ENCODE assay signal across 16 cellular contexts in genomic region chr22:38148252-38148651, GRCh38. TPM values are rescaled to one million over a fixed set of nuclear protein-coding genes. Genes with fewer than 3 reads are reported as not detected.
DNase-seq lines count a peak whose midpoint lies in the region; ATAC-seq, FAIRE-seq and TF ChIP-seq lines count a peak whose summit lies in the region.
"Had no signal": no experiment of that assay in that cellular context is flagged by ENCODE, and none has a peak within 500 bp of the region (broad histone marks: within the 10 kb centered on the region; RNA-seq: fewer than 3 reads in every experiment).

No MANE protein-coding gene starts in this region.

- no peak for DNase-seq in A549 (ENCODE audit: low read depth in 1 of 2, low spot score in 1 of 2)
- DNase-seq in GM03348 (ENCODE audit: low spot score): peak; percentile 44
- DNase-seq in T-helper 17 cell: no peak
- DNase-seq in fibroblast of the aortic adventitia (ENCODE audit: low read depth): peak; percentile 39
- DNase-seq in activated effector memory CD4-positive, alpha-beta T cell treated with anti-CD3 and anti-CD28 coated beads, Interleukin-2, amount 50 U/mL, for 16 hours: no peak
- no peak for DNase-seq in NCI-H82 (lab: John Stamatoyannopoulos, UW)
- DNase-seq: CD4-positive, alpha-beta T cell; Kasumi-1; nephron progenitor cell; small intestine; uterus had no signal

- 55% methylated on average over 5 of the region's 5 CpGs for WGBS in A549 (ENCODE audit: missing lambda C conversion rate)

- peak overlapping the region; percentile 30 for H3K4me2 ChIP-seq in A549

- TF ChIP-seq RAD21 in A549 (conservative IDR thresholded peaks at IDR 0.05 in 1 of 2, IDR thresholded peaks at IDR 0.05 in 1 of 2): no peak

- peaks cover 17% of the 10 kb centered on the region for H3K4me1 ChIP-seq in A549
- H3K4me1 ChIP-seq: uterus had no signal

- no peak for TF ChIP-seq POLR2A in A549 (IDR thresholded peaks at IDR 0.05; ENCODE audit: low read length)

- peaks cover 20% of the 10 kb centered on the region for H3K4me1 Mint-ChIP-seq in T-helper 17 cell

- H3K27ac Mint-ChIP-seq in T-helper 17 cell: peak overlapping the region; percentile 41
- H3K27ac Mint-ChIP-seq: CD4-positive, alpha-beta T cell; nephron progenitor cell had no signal

- ATAC-seq in A549 (peak in 1 of 2 experiments; percentile 50; a peak in 2 of 6 replicates), T-helper 17 cell (no peak), HG02973 (IDR thresholded peaks at IDR 0.05; ENCODE audit: unreplicated experiment) (no peak), HG03520 (IDR thresholded peaks at IDR 0.05; ENCODE audit: unreplicated experiment) (no peak)

- H3K27me3 Mint-ChIP-seq in T-helper 17 cell: no peaks in the 10 kb centered on the region
- H3K27me3 Mint-ChIP-seq: CD4-positive, alpha-beta T cell had no signal

- no peak overlapping the region for H3K4me3 ChIP-seq in A549
- H3K4me3 ChIP-seq in fibroblast of the aortic adventitia (ENCODE audit: low read depth, low read length): no peak overlapping the region
- H3K4me3 ChIP-seq: HAP-1, uterus had no signal

- H3K9me3 ChIP-seq in A549 (no peaks in the 10 kb centered on the region), T-helper 17 cell (ENCODE audit: control insufficient read depth, low read length, poor library complexity, severe bottlenecking) (no peaks in the 10 kb centered on the region)
- H3K9me3 ChIP-seq: HAP-1, uterus had no signal

- POLR2A ChIA-PET in A549 (lab: Yijun Ruan, JAX): no interaction called here

- CTCF ChIA-PET in A549 (lab: Yijun Ruan, JAX): no interaction called here

- peaks cover 6% of the 10 kb centered on the region for H3K36me3 Mint-ChIP-seq in T-helper 17 cell (ENCODE audit: low read depth)

- TF ChIP-seq CTCF in A549 (IDR thresholded peaks at IDR 0.05): no peak
- TF ChIP-seq CTCF in fibroblast of the aortic adventitia (IDR thresholded peaks at IDR 0.05; ENCODE audit: insufficient read depth, low read length): no peak

- peak overlapping the region in 1 of 2 experiments; percentile 46; a peak in 2 of 6 replicates for H3K27ac ChIP-seq in A549
- H3K27ac ChIP-seq: uterus had no signal

- FAIRE-seq in A549 (lab: Jason Lieb, UNC): no peak
- FAIRE-seq: endothelial cell of umbilical vein, islet of Langerhans, small intestine had no signal

- no peak overlapping the region for H3K4me3 Mint-ChIP-seq in T-helper 17 cell
- H3K4me3 Mint-ChIP-seq: CD4-positive, alpha-beta T cell; nephron progenitor cell had no signal

- TF ChIP-seq EP300 in A549 (IDR thresholded peaks at IDR 0.05): no peak

TF ChIP-seq in A549, 52 proteins besides CTCF, POLR2A, EP300 and RAD21:
- TF ChIP-seq RARB (CRISPR knock-in tag; IDR thresholded peaks at IDR 0.05) (no peak), FOSL2 (IDR thresholded peaks at IDR 0.05) (no peak), FOSL2 (CRISPR knock-in tag; IDR thresholded peaks at IDR 0.05) (peak; percentile 45), NR3C1 (IDR thresholded peaks at IDR 0.05) (no peak)
- TF ChIP-seq, protein P1, sequence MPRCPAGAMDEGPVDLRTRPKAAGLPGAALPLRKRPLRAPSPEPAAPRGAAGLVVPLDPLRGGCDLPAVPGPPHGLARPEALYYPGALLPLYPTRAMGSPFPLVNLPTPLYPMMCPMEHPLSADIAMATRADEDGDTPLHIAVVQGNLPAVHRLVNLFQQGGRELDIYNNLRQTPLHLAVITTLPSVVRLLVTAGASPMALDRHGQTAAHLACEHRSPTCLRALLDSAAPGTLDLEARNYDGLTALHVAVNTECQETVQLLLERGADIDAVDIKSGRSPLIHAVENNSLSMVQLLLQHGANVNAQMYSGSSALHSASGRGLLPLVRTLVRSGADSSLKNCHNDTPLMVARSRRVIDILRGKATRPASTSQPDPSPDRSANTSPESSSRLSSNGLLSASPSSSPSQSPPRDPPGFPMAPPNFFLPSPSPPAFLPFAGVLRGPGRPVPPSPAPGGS (IDR thresholded peaks at IDR 0.05): no peak

RNA-seq across cellular contexts. Expression of gene PLA2G6, which starts 33.4 kb away (rescaled TPM):
- 7.4 and 10.7 TPM in 2 replicates for polyA plus RNA-seq in A549 (2011; rRNA removed)
- 6.2 and 9.3 TPM in 2 replicates for polyA plus RNA-seq in A549 (2012; cell fraction: cytosol; rRNA removed)
- 60.0 and 83.9 TPM in 2 replicates for polyA plus RNA-seq in A549 (2012; cell fraction: nucleus; rRNA removed)
- polyA plus RNA-seq in A549 (2017; fragmentation: RNase III; extraction: RNeasy Plus Mini Kit Qiagen cat#74134 plus additional on column Dnase treatment): 5.5 to 7.8 TPM (median 7.6 TPM) in 3 replicates
- 16.1 and 26.2 TPM in 2 replicates for polyA minus RNA-seq in A549 (2011; rRNA and poly(A)+ RNA removed)
- total RNA-seq in T-helper 17 cell: 10 to 100 TPM; 72.2 to 91.4 TPM
- 9.3 and 12.3 TPM in 2 replicates for total RNA-seq in fibroblast of the aortic adventitia (ENCODE audit: low replicate concordance)

RNA-seq across cellular contexts. Expression of gene BAIAP2L2, which starts 37.8 kb away (rescaled TPM):
- polyA plus RNA-seq in A549 (2011; rRNA removed) (2.9 and 3.5 TPM in 2 replicates), A549 (2017; fragmentation: RNase III; extraction: RNeasy Plus Mini Kit Qiagen cat#74134 plus additional on column Dnase treatment) (4.3 to 4.7 TPM (median 4.5 TPM) in 3 replicates)
- 7.0 and 7.6 TPM in 2 replicates for polyA plus RNA-seq in A549 (2012; cell fraction: cytosol; rRNA removed)
- polyA plus RNA-seq in A549 (2012; cell fraction: nucleus; rRNA removed): 40.4 and 54.9 TPM in 2 replicates
- 1.4 and 2.2 TPM in 2 replicates for polyA minus RNA-seq in A549 (2011; rRNA and poly(A)+ RNA removed)
- total RNA-seq in T-helper 17 cell (1 to 10 TPM in 1 of 2 donors, under 1 TPM in 1; 0.86 to 1.3 TPM), fibroblast of the aortic adventitia (ENCODE audit: low replicate concordance) (3.2 and 6.0 TPM in 2 replicates)

RNA-seq across cellular contexts. Expression of gene MAFF, which starts 53.5 kb away (rescaled TPM):
- polyA plus RNA-seq in A549 (2011; rRNA removed) (3.5 and 4.0 TPM in 2 replicates), A549 (2017; fragmentation: RNase III; extraction: RNeasy Plus Mini Kit Qiagen cat#74134 plus additional on column Dnase treatment) (3.1 to 3.9 TPM (median 3.2 TPM) in 3 replicates)
- polyA plus RNA-seq in A549 (2012; cell fraction: cytosol; rRNA removed): 7.5 and 9.6 TPM in 2 replicates
- polyA plus RNA-seq in A549 (2012; cell fraction: nucleus; rRNA removed): 16.8 and 17.1 TPM in 2 replicates
- 2.1 and 3.6 TPM in 2 replicates for polyA minus RNA-seq in A549 (2011; rRNA and poly(A)+ RNA removed)
- total RNA-seq in T-helper 17 cell (10 to 100 TPM; 44.4 to 80.2 TPM), fibroblast of the aortic adventitia (ENCODE audit: low replicate concordance) (21.8 and 33.7 TPM in 2 replicates)

Comparison
In these comparisons a context has a peak if more than half of its experiments do, and no peak if none do; other contexts are left out.
1. DNase-seq: peak in GM03348 (single experiment) and fibroblast of the aortic adventitia (single experiment); none in A549 (0 of 2), T-helper 17 cell (0 of 3), activated effector memory CD4-positive, alpha-beta T cell treated with anti-CD3 and anti-CD28 coated beads, Interleukin-2, amount 50 U/mL, for 16 hours (single experiment) and NCI-H82 (single experiment).